In the genomic region with DNA sequence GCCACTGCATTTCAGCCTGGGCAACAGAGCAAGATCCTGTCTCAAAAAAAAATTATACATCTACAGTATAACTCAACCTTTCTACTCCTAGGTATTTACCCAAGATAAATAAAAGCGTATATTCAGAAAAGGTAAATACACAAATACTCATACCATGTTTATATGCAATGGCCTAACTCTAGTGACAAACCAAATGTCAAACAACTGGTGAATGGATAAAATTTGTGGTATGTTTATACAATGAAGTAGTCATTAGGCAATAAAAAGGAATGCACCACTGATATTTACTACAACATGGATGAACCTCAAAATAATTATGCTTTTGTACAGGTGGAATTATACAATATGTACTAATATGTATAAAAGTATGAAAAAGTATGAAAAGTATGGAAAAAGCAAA, we compare ENCODE assay signal across 33 cellular contexts.
DNase-seq lines count a peak whose midpoint lies in the region; ATAC-seq, FAIRE-seq and TF ChIP-seq lines count a peak whose summit lies in the region.
"Had no signal": no experiment of that assay in that cellular context is flagged by ENCODE, and none has a peak within 500 bp of the region (broad histone marks: within the 10 kb centered on the region; RNA-seq: fewer than 3 reads in every experiment).

No MANE protein-coding gene starts in this region.

- DNase-seq in DMS53 (lab: John Stamatoyannopoulos, UW) (peak; percentile 39), DMS53 treated with DMSO at 0.1 percent for 48 hours (lab: John Stamatoyannopoulos, UW; ENCODE audit: unreplicated experiment) (no peak), PC-3 (peak; percentile 57), fibroblast of villous mesenchyme (ENCODE audit: low read depth) (peak; percentile 2), pancreas (no peak), dedifferentiated amniotic fluid mesenchymal stem cell (ENCODE audit: extremely low spot score) (no peak), cerebellum (ENCODE audit: low spot score) (no peak)
- DNase-seq: 8988T; ACHN; AML-193; BE2C; C1 segment of cervical spinal cord; Caco-2; Calu3; CD4-positive, alpha-beta memory T cell; CD4-positive, alpha-beta T cell; CD4-positive, CD25-positive, alpha-beta regulatory T cell; CD8-positive, alpha-beta memory T cell; CD8-positive, alpha-beta T cell; COR-L47; DMS 273 treated with DMSO at 0.1 percent for 48 hours; DMS153; DMS79; DMS79 treated with DMSO at 0.1 percent for 48 hours; DND-41; EL had no signal

- no peaks in the 10 kb centered on the region for H3K79me2 ChIP-seq in PC-3 (ENCODE audit: low read length)

- H3K36me3 ChIP-seq in PC-3 (ENCODE audit: low read depth, low read length) (no peaks in the 10 kb centered on the region), pancreas (no peaks in the 10 kb centered on the region)
- H3K36me3 ChIP-seq: BE2C; BLaER1; BLaER1 treated with 17β-estradiol and CSF1 and Interleukin-3, amounts not matched to agents 10 nM and 100 nM had no signal

- H3F3A ChIP-seq in PC-3 (ENCODE audit: low read length, unreplicated experiment) = no peaks in the 10 kb centered on the region

- H3K27ac ChIP-seq in PC-3 (ENCODE audit: low read length) = no peak overlapping the region
- no peak overlapping the region for H3K27ac ChIP-seq in pancreas
- H3K27ac ChIP-seq: 22Rv1; A549; BLaER1; BLaER1 treated with 17β-estradiol and CSF1 and Interleukin-3, amounts not matched to agents 10 nM and 100 nM; C4-2B had no signal

- peak; percentile 51 for FAIRE-seq in pancreas (lab: Jason Lieb, UNC)
- FAIRE-seq: A549, D721Med had no signal

- H3K4me3 ChIP-seq in PC-3 (ENCODE audit: low read length) (no peak overlapping the region), fibroblast of villous mesenchyme (ENCODE audit: low read depth, low read length) (no peak overlapping the region), pancreas (no peak overlapping the region)
- H3K4me3 ChIP-seq: A549; BLaER1; BLaER1 treated with 17β-estradiol and CSF1 and Interleukin-3, amounts not matched to agents 10 nM and 100 nM had no signal

- ATAC-seq in PC-3 = peak; percentile 66
- no peak for ATAC-seq in pancreas
- no peak for ATAC-seq in GM18520 (IDR thresholded peaks at IDR 0.05; ENCODE audit: unreplicated experiment)
- ATAC-seq: A549; CD8-positive, alpha-beta T cell had no signal

- H3K27me3 ChIP-seq in PC-3 (ENCODE audit: low read length) (0 out of 2 replicates have a peak, but pooled peaks cover 6% of the 10 kb centered on the region), pancreas (no peaks in the 10 kb centered on the region)
- H3K27me3 ChIP-seq: BE2C; BLaER1; BLaER1 treated with 17β-estradiol and CSF1 and Interleukin-3, amounts not matched to agents 10 nM and 100 nM had no signal

- BruUV-seq in PC-3 (replicated peaks; lab: Mats Ljungman, UMichigan) = no TSS peak

- no peak overlapping the region for H3K9ac ChIP-seq in PC-3 (ENCODE audit: low read length)
- H3K9ac ChIP-seq: BLaER1; BLaER1 treated with 17β-estradiol and CSF1 and Interleukin-3, amounts not matched to agents 10 nM and 100 nM had no signal

- no peaks in the 10 kb centered on the region for H3K9me2 ChIP-seq in PC-3 (replicated peaks; ENCODE audit: low read length)

- 0 out of 2 replicates have a peak, but pooled peaks cover 15% of the 10 kb centered on the region for H3K9me3 ChIP-seq in PC-3 (ENCODE audit: low read length)
- no peaks in the 10 kb centered on the region for H3K9me3 ChIP-seq in pancreas
- H3K9me3 ChIP-seq: A549, BE2C, BLaER1, Caco-2 had no signal

- POLR2A ChIA-PET in PC-3 (lab: Charles Lee; ENCODE audit: unreplicated experiment) = no interaction called here

- intact Hi-C loops in PC-3 (cut with micrococcal nuclease) (no loop called here), pancreas (cut with DNase I) (no loop called here)

- TF ChIP-seq CTCF in PC-3 (conservative IDR thresholded peaks at IDR 0.05; ENCODE audit: low read depth, low read length) = no peak
- no peak for TF ChIP-seq CTCF in fibroblast of villous mesenchyme (IDR thresholded peaks at IDR 0.05; ENCODE audit: insufficient read depth, low read depth, low read length)
- no peak for TF ChIP-seq CTCF in pancreas (IDR thresholded peaks at IDR 0.05)

- CTCF ChIA-PET in PC-3 (lab: Charles Lee) = no interaction called here

- no peak overlapping the region for H3K4me2 ChIP-seq in PC-3 (ENCODE audit: low read length)
- H3K4me2 ChIP-seq: A549; BLaER1; BLaER1 treated with 17β-estradiol and CSF1 and Interleukin-3, amounts not matched to agents 10 nM and 100 nM had no signal

- no peaks in the 10 kb centered on the region for H3K4me1 ChIP-seq in PC-3 (ENCODE audit: insufficient read depth, low read length)
- H3K4me1 ChIP-seq in pancreas = peaks cover 0 to 4% (median 0%) of the 10 kb centered on the region in 3 donors
- H3K4me1 ChIP-seq: A549; BE2C; BLaER1; BLaER1 treated with 17β-estradiol and CSF1 and Interleukin-3, amounts not matched to agents 10 nM and 100 nM had no signal

- no peak overlapping the region for H2AFZ ChIP-seq in PC-3 (ENCODE audit: low read length)

- H4K20me1 ChIP-seq in PC-3 (ENCODE audit: low read length) = no peaks in the 10 kb centered on the region
- H4K20me1 ChIP-seq: BLaER1; BLaER1 treated with 17β-estradiol and CSF1 and Interleukin-3, amounts not matched to agents 10 nM and 100 nM had no signal

- 65 to 76% methylated on average over 1 of the region's 1 CpG for whole genome bisulfite sequencing in pancreas, 2 donors

Comparison
In these comparisons a context has a peak if more than half of its experiments do, and no peak if none do; other contexts are left out.
1. DNase-seq: peak in DMS53 (single experiment), PC-3 (single experiment) and fibroblast of villous mesenchyme (single experiment); none in DMS53 treated with DMSO at 0.1 percent for 48 hours (single experiment), pancreas (0 of 6), dedifferentiated amniotic fluid mesenchymal stem cell (single experiment) and cerebellum (single experiment).